Comparison of ENCODE assay signal across 29 cellular contexts in the genomic region with DNA sequence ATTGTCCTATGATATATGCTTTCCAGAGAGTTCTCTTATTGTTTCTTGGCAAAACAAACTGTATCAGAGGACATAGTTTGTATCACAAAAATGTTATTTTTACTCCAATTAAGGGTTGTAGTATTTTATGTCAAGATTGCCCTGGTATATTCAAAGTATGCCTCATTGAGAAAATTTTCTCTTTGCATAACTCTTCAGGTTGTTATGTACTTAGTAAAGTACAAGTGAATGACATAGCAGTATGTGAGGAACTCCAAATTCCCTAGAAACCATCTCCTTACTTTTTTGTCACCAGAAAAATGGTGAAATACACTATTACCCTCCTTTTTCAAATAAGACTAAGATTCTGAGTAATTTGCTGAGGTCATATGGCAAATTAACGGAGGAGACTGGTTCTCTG.
A peak's percentile ranks its signal among the peaks of the same experiment; 100 is the strongest.
DNase-seq lines count a peak whose midpoint lies in the region; ATAC-seq and TF ChIP-seq lines count a peak whose summit lies in the region.
"Had no signal": no experiment of that assay in that cellular context is flagged by ENCODE, and none has a peak within 500 bp of the region (broad histone marks: within the 10 kb centered on the region; RNA-seq: fewer than 3 reads in every experiment).

No MANE protein-coding gene starts in this region.

- no peak for TF ChIP-seq CTCF in left lung (IDR thresholded peaks at IDR 0.05)

- DNase-seq in left lung, result no peak
- no peak for DNase-seq in activated naive CD4-positive, alpha-beta T cell treated with anti-CD3 and anti-CD28 coated beads, Interleukin-2, amount 50 U/mL, for 72 hours (ENCODE audit: low spot score in 2 of 2)
- DNase-seq: 8988T; ACHN; AML-193; BE2C; C1 segment of cervical spinal cord; Caco-2; Calu3; CD4-positive, alpha-beta memory T cell; CD4-positive, alpha-beta T cell; CD4-positive, CD25-positive, alpha-beta regulatory T cell; CD8-positive, alpha-beta memory T cell; CD8-positive, alpha-beta T cell; COR-L47; DMS 273 treated with DMSO at 0.1 percent for 48 hours; DMS153; DMS53; DMS79; DMS79 treated with DMSO at 0.1 percent for 48 hours; DND-41; EL had no signal

- H3K27ac Mint-ChIP-seq in activated naive CD4-positive, alpha-beta T cell treated with anti-CD3 and anti-CD28 coated beads, Interleukin-2, amount 50 U/mL, for 72 hours, result no peak overlapping the region
- H3K27ac Mint-ChIP-seq: B cell; CD14-positive monocyte; CD4-positive, alpha-beta memory T cell; CD4-positive, alpha-beta T cell; CD4-positive, CD25-positive, alpha-beta regulatory T cell; CD8-positive, alpha-beta memory T cell; CD8-positive, alpha-beta T cell had no signal

- no peaks in the 10 kb centered on the region for H3K9me3 ChIP-seq in left lung
- H3K9me3 ChIP-seq: A549; BE2C; BLaER1; BLaER1 treated with 17β-estradiol and CSF1 and Interleukin-3, amounts not matched to agents 10 nM and 100 nM; Caco-2 had no signal

- intact Hi-C loops in left lung (cut with DNase I), result no loop called here

- no peaks in the 10 kb centered on the region for H3K36me3 Mint-ChIP-seq in activated naive CD4-positive, alpha-beta T cell treated with anti-CD3 and anti-CD28 coated beads, Interleukin-2, amount 50 U/mL, for 72 hours
- H3K36me3 Mint-ChIP-seq: CD14-positive monocyte; CD4-positive, alpha-beta memory T cell; CD4-positive, CD25-positive, alpha-beta regulatory T cell; CD8-positive, alpha-beta memory T cell; CD8-positive, alpha-beta T cell had no signal

- no peaks in the 10 kb centered on the region for H3K36me3 ChIP-seq in left lung
- H3K36me3 ChIP-seq: BE2C; BLaER1; BLaER1 treated with 17β-estradiol and CSF1 and Interleukin-3, amounts not matched to agents 10 nM and 100 nM had no signal

- H3K27me3 ChIP-seq in left lung, result no peaks in the 10 kb centered on the region
- H3K27me3 ChIP-seq: BE2C; BLaER1; BLaER1 treated with 17β-estradiol and CSF1 and Interleukin-3, amounts not matched to agents 10 nM and 100 nM had no signal

- no peak overlapping the region for H3K4me3 ChIP-seq in left lung
- H3K4me3 ChIP-seq: A549; BLaER1; BLaER1 treated with 17β-estradiol and CSF1 and Interleukin-3, amounts not matched to agents 10 nM and 100 nM had no signal

- no peak overlapping the region for H3K27ac ChIP-seq in left lung
- H3K27ac ChIP-seq: 22Rv1; A549; BLaER1; BLaER1 treated with 17β-estradiol and CSF1 and Interleukin-3, amounts not matched to agents 10 nM and 100 nM; C4-2B had no signal

- ATAC-seq in left lung, result peak; percentile 63
- ATAC-seq in activated naive CD4-positive, alpha-beta T cell treated with anti-CD3 and anti-CD28 coated beads, Interleukin-2, amount 50 U/mL, for 72 hours, result no peak
- ATAC-seq: A549; CD8-positive, alpha-beta T cell had no signal

- H3K4me1 ChIP-seq in left lung, result no peaks in the 10 kb centered on the region
- H3K4me1 ChIP-seq: A549, BE2C, Caco-2 had no signal

- H3K9me3 Mint-ChIP-seq in activated naive CD4-positive, alpha-beta T cell treated with anti-CD3 and anti-CD28 coated beads, Interleukin-2, amount 50 U/mL, for 72 hours, result peaks cover 6 to 11% of the 10 kb centered on the region in 2 donors
- H3K9me3 Mint-ChIP-seq: CD4-positive, alpha-beta T cell had no signal
